In genomic region chr9:136829412-136829811, GRCh38 we compare ENCODE assay signal across 16 cellular contexts. TPM values are rescaled to one million over a fixed set of nuclear protein-coding genes. Genes with fewer than 3 reads are reported as not detected.
DNase-seq lines count a peak whose midpoint lies in the region; ATAC-seq and TF ChIP-seq lines count a peak whose summit lies in the region.
"Had no signal": no experiment of that assay in that cellular context is flagged by ENCODE, and none has a peak within 500 bp of the region (broad histone marks: within the 10 kb centered on the region; RNA-seq: fewer than 3 reads in every experiment).

No MANE protein-coding gene starts in this region.

- BruUV-seq in PC-9 (replicated peaks; lab: Mats Ljungman, UMichigan): TSS peak; percentile 7

- H2AFZ ChIP-seq in PC-9: no peak overlapping the region

- no peak overlapping the region for H3K4me3 Mint-ChIP-seq in natural killer cell treated with Interleukin-12 subunit alpha and Interleukin-12 subunit beta and Interleukin-15 and Interleukin-18, amount 100 ng/mL, for 72 hours
- no peak overlapping the region for H3K4me3 Mint-ChIP-seq in natural killer cell
- H3K4me3 Mint-ChIP-seq in endodermal cell: no peak overlapping the region
- no peak overlapping the region for H3K4me3 Mint-ChIP-seq in naive thymus-derived CD4-positive, alpha-beta T cell
- H3K4me3 Mint-ChIP-seq: CD4-positive, alpha-beta memory T cell had no signal

- H3K9me3 ChIP-seq in PC-9 (ENCODE audit: insufficient read depth, low read depth) (no peaks in the 10 kb centered on the region), endodermal cell (ENCODE audit: control insufficient read depth, low read length) (no peaks in the 10 kb centered on the region), aorta (ENCODE audit: control insufficient read depth, low read length) (no peaks in the 10 kb centered on the region), lower lobe of right lung (no peaks in the 10 kb centered on the region)
- no peaks in the 10 kb centered on the region for H3K9me3 ChIP-seq in naive thymus-derived CD4-positive, alpha-beta T cell (ENCODE audit: control insufficient read depth in 2 of 3, low read length in 3 of 3)
- H3K9me3 ChIP-seq: A549, BE2C had no signal

- POLR2A ChIA-PET in PC-9 (lab: Charles Lee; ENCODE audit: unreplicated experiment): no interaction called here
- POLR2A ChIA-PET in naive thymus-derived CD4-positive, alpha-beta T cell (lab: Charles Lee): no interaction called here

- H3K4me1 ChIP-seq in PC-9 (replicated peaks; ENCODE audit: insufficient read depth) (no peaks in the 10 kb centered on the region), endodermal cell (ENCODE audit: control insufficient read depth, insufficient read depth, low read length) (no peaks in the 10 kb centered on the region), aorta (ENCODE audit: control insufficient read depth in 1 of 2, insufficient read depth in 2 of 2, low read length in 2 of 2) (no peaks in the 10 kb centered on the region), lower lobe of right lung (no peaks in the 10 kb centered on the region)
- H3K4me1 ChIP-seq in naive thymus-derived CD4-positive, alpha-beta T cell (ENCODE audit: control insufficient read depth in 2 of 2, insufficient read depth in 2 of 2, low read length in 2 of 2): no peaks in the 10 kb centered on the region
- H3K4me1 ChIP-seq: A549, BE2C had no signal

- H3K36me3 Mint-ChIP-seq in natural killer cell treated with Interleukin-12 subunit alpha and Interleukin-12 subunit beta and Interleukin-15 and Interleukin-18, amount 100 ng/mL, for 72 hours: no peaks in the 10 kb centered on the region
- H3K36me3 Mint-ChIP-seq in natural killer cell (no peaks in the 10 kb centered on the region), endodermal cell (ENCODE audit: low read depth) (peaks cover 55% of the 10 kb centered on the region)
- peaks cover 0 to 11% (median 0%) of the 10 kb centered on the region in 5 donors for H3K36me3 Mint-ChIP-seq in naive thymus-derived CD4-positive, alpha-beta T cell

- no peaks in the 10 kb centered on the region for H3K36me3 ChIP-seq in PC-9 (ENCODE audit: low read depth)
- peaks cover 77% of the 10 kb centered on the region for H3K36me3 ChIP-seq in endodermal cell (ENCODE audit: control insufficient read depth, insufficient read depth, low read length)
- H3K36me3 ChIP-seq in aorta (ENCODE audit: control insufficient read depth in 1 of 2, insufficient read depth in 2 of 2, low read length in 1 of 2): peaks cover 0 to 3% of the 10 kb centered on the region in 2 donors
- peaks cover 0 to 77% (median 7%) of the 10 kb centered on the region in 3 experiments for H3K36me3 ChIP-seq in naive thymus-derived CD4-positive, alpha-beta T cell (ENCODE audit: control insufficient read depth in 2 of 3, insufficient read depth in 3 of 3, low read length in 3 of 3)
- peaks cover 83% of the 10 kb centered on the region for H3K36me3 ChIP-seq in lower lobe of right lung

- no peak overlapping the region for H3K9ac ChIP-seq in endodermal cell (ENCODE audit: extremely low read depth, low read length, poor library complexity, severe bottlenecking)

- no peak for ATAC-seq in natural killer cell treated with Interleukin-12 subunit alpha and Interleukin-12 subunit beta and Interleukin-15 and Interleukin-18, amount 100 ng/mL, for 72 hours
- ATAC-seq in natural killer cell: no peak
- ATAC-seq in aorta (ENCODE audit: low FRiP score): no peak
- ATAC-seq in naive thymus-derived CD4-positive, alpha-beta T cell: no peak
- no peak for ATAC-seq in GM21381 (IDR thresholded peaks at IDR 0.05; ENCODE audit: unreplicated experiment)
- no peak for ATAC-seq in lower lobe of right lung

- 0 out of 2 replicates have a peak, but pooled peaks cover 6% of the 10 kb centered on the region for H4K20me1 ChIP-seq in PC-9 (ENCODE audit: insufficient read depth)

- H3K79me2 ChIP-seq in PC-9 (ENCODE audit: low read depth): no peaks in the 10 kb centered on the region

- no peak overlapping the region for H3K4me2 ChIP-seq in PC-9
- H3K4me2 ChIP-seq: A549 had no signal

- no peak overlapping the region for H3K27ac Mint-ChIP-seq in natural killer cell treated with Interleukin-12 subunit alpha and Interleukin-12 subunit beta and Interleukin-15 and Interleukin-18, amount 100 ng/mL, for 72 hours
- H3K27ac Mint-ChIP-seq in natural killer cell (no peak overlapping the region), endodermal cell (no peak overlapping the region)
- H3K27ac Mint-ChIP-seq in naive thymus-derived CD4-positive, alpha-beta T cell: no peak overlapping the region
- H3K27ac Mint-ChIP-seq: CD4-positive, alpha-beta memory T cell had no signal

- intact Hi-C loops in natural killer cell (cut with micrococcal nuclease): no loop called here
- intact Hi-C loops in PC-9 (cut with micrococcal nuclease; ENCODE audit: unreplicated experiment): no loop called here
- intact Hi-C loops in aorta (cut with DNase I): no loop called here
- intact Hi-C loops in naive thymus-derived CD4-positive, alpha-beta T cell (cut with micrococcal nuclease): no loop called here
- intact Hi-C loops in lower lobe of right lung (cut with DNase I): no loop called here

- no peaks in the 10 kb centered on the region for H3K9me2 ChIP-seq in PC-9 (ENCODE audit: insufficient read depth)

- H3K4me3 ChIP-seq in PC-9 (no peak overlapping the region), endodermal cell (ENCODE audit: low read length) (no peak overlapping the region), aorta (ENCODE audit: low read length in 2 of 2) (no peak overlapping the region), lower lobe of right lung (no peak overlapping the region)
- H3K4me3 ChIP-seq in naive thymus-derived CD4-positive, alpha-beta T cell (ENCODE audit: low read length): no peak overlapping the region
- H3K4me3 ChIP-seq: A549 had no signal

- TF ChIP-seq CTCF in natural killer cell (IDR thresholded peaks at IDR 0.05) (no peak), PC-9 (conservative IDR thresholded peaks at IDR 0.05) (no peak), endodermal cell (conservative IDR thresholded peaks at IDR 0.05) (peak; percentile 40), lower lobe of right lung (IDR thresholded peaks at IDR 0.05) (no peak)

- DNase-seq in natural killer cell treated with Interleukin-12 subunit alpha and Interleukin-12 subunit beta and Interleukin-15 and Interleukin-18, amount 100 ng/mL, for 72 hours (ENCODE audit: low spot score): peak; percentile 42
- DNase-seq in natural killer cell: no peak
- peak in 1 of 2 experiments; percentile 20 for DNase-seq in PC-9
- DNase-seq in endodermal cell: no peak
- DNase-seq in aorta: peak; percentile 38 to 51
- DNase-seq in naive thymus-derived CD4-positive, alpha-beta T cell: no peak
- DNase-seq in lower lobe of right lung: no peak
- DNase-seq: BE2C, DMS153, DMS79 treated with DMSO at 0.1 percent for 48 hours, GDM1, HCEC 1CT had no signal

- H3K4me1 Mint-ChIP-seq in natural killer cell treated with Interleukin-12 subunit alpha and Interleukin-12 subunit beta and Interleukin-15 and Interleukin-18, amount 100 ng/mL, for 72 hours (ENCODE audit: low read depth in 2 of 2): no peaks in the 10 kb centered on the region
- no peaks in the 10 kb centered on the region for H3K4me1 Mint-ChIP-seq in natural killer cell
- H3K4me1 Mint-ChIP-seq in endodermal cell: no peaks in the 10 kb centered on the region
- H3K4me1 Mint-ChIP-seq in naive thymus-derived CD4-positive, alpha-beta T cell: no peaks in the 10 kb centered on the region
- H3K4me1 Mint-ChIP-seq: CD4-positive, alpha-beta memory T cell had no signal

- peaks cover 9% of the 10 kb centered on the region; the same call in 1 of the 2 replicates for H3F3A ChIP-seq in PC-9 (ENCODE audit: insufficient read depth, low read depth)

- no peaks in the 10 kb centered on the region for H3K9me3 Mint-ChIP-seq in natural killer cell treated with Interleukin-12 subunit alpha and Interleukin-12 subunit beta and Interleukin-15 and Interleukin-18, amount 100 ng/mL, for 72 hours
- H3K9me3 Mint-ChIP-seq in natural killer cell (no peaks in the 10 kb centered on the region), endodermal cell (no peaks in the 10 kb centered on the region)
- H3K9me3 Mint-ChIP-seq in naive thymus-derived CD4-positive, alpha-beta T cell: no peaks in the 10 kb centered on the region
- H3K9me3 Mint-ChIP-seq: CD4-positive, alpha-beta memory T cell had no signal

- CTCF ChIA-PET in PC-9 (lab: Charles Lee): no interaction called here
- CTCF ChIA-PET in naive thymus-derived CD4-positive, alpha-beta T cell (lab: Charles Lee): no interaction called here

- H3K27me3 ChIP-seq in PC-9 (ENCODE audit: insufficient read depth, low read depth): no peaks in the 10 kb centered on the region
- H3K27me3 ChIP-seq in endodermal cell (ENCODE audit: control insufficient read depth, insufficient read depth, low read length, poor library complexity, severe bottlenecking): no peaks in the 10 kb centered on the region
- no peaks in the 10 kb centered on the region for H3K27me3 ChIP-seq in aorta (ENCODE audit: control insufficient read depth in 1 of 2, insufficient read depth in 2 of 2, low read length in 1 of 2)
- no peaks in the 10 kb centered on the region for H3K27me3 ChIP-seq in naive thymus-derived CD4-positive, alpha-beta T cell (ENCODE audit: control insufficient read depth in 2 of 2, insufficient read depth in 2 of 2, low read length in 2 of 2)
- H3K27me3 ChIP-seq in lower lobe of right lung (ENCODE audit: low read depth): no peaks in the 10 kb centered on the region
- H3K27me3 ChIP-seq: BE2C had no signal

- H3K27ac ChIP-seq in PC-9 (no peak overlapping the region), endodermal cell (ENCODE audit: low read depth, low read length) (no peak overlapping the region), aorta (ENCODE audit: low read depth in 1 of 2, low read length in 2 of 2) (no peak overlapping the region), lower lobe of right lung (no peak overlapping the region)
- H3K27ac ChIP-seq in naive thymus-derived CD4-positive, alpha-beta T cell (ENCODE audit: low read depth, low read length): no peak overlapping the region
- H3K27ac ChIP-seq: A549, C4-2B had no signal

- no peaks in the 10 kb centered on the region for H3K27me3 Mint-ChIP-seq in natural killer cell treated with Interleukin-12 subunit alpha and Interleukin-12 subunit beta and Interleukin-15 and Interleukin-18, amount 100 ng/mL, for 72 hours
- H3K27me3 Mint-ChIP-seq in natural killer cell (ENCODE audit: low read depth in 2 of 2) (no peaks in the 10 kb centered on the region), endodermal cell (ENCODE audit: insufficient read depth) (no peaks in the 10 kb centered on the region)
- H3K27me3 Mint-ChIP-seq in naive thymus-derived CD4-positive, alpha-beta T cell: no peaks in the 10 kb centered on the region
- H3K27me3 Mint-ChIP-seq: CD4-positive, alpha-beta memory T cell had no signal

- 95 to 96% methylated on average over 7 to 14 of the region's 14 CpGs for WGBS in endodermal cell (ENCODE audit: insufficient coverage in 1 of 2, insufficient read length in 1 of 2), 2 experiments
- 90% methylated on average over 14 of the region's 14 CpGs for WGBS in aorta, 2 donors

RNA-seq across cellular contexts. Expression of gene AJM1, which starts 12.9 kb away (rescaled TPM):
- total RNA-seq in natural killer cell treated with Interleukin-12 subunit alpha and Interleukin-12 subunit beta and Interleukin-15 and Interleukin-18, amount 100 ng/mL, for 72 hours: 10 to 100 TPM in 1 of 2 donors, 1 to 10 TPM in 1; 7.8 to 11.2 TPM
- total RNA-seq in natural killer cell (10 to 100 TPM; 26.6 to 35.6 (median 31.5) TPM), PC-9 (2021) (5.3 and 5.9 TPM in 2 replicates), endodermal cell (1 to 10 TPM; 1.4 to 3.5 TPM), aorta (1 to 10 TPM; 6.1 to 6.2 TPM), lower lobe of right lung (3.5 TPM)
- 1.9 TPM for polyA plus RNA-seq in endodermal cell (2013, experiment 1 of 2)
- 1.7 TPM for polyA plus RNA-seq in endodermal cell (2013, experiment 2 of 2)
- polyA plus RNA-seq in aorta: 10 to 100 TPM in 1 of 2 donors, under 1 TPM in 1; 0.63 to 26.9 TPM
- 1 to 10 TPM in 3 of 5 experiments, under 1 TPM in 2; 0.81 to 7.5 (median 1.8) TPM for total RNA-seq in naive thymus-derived CD4-positive, alpha-beta T cell
- polyA plus RNA-seq in naive thymus-derived CD4-positive, alpha-beta T cell: under 1 TPM in 1 of 2 donors, not detected in 1; 0.04 TPM

RNA-seq across cellular contexts. Expression of gene PHPT1, which starts 19.8 kb away (rescaled TPM):
- total RNA-seq in natural killer cell treated with Interleukin-12 subunit alpha and Interleukin-12 subunit beta and Interleukin-15 and Interleukin-18, amount 100 ng/mL, for 72 hours: 100 to 1,000 TPM in 1 of 2 donors, 10 to 100 TPM in 1; 71.5 to 108 TPM
- total RNA-seq in natural killer cell (10 to 100 TPM; 63.5 to 69.8 (median 67.7) TPM), PC-9 (2021) (112 and 114 TPM in 2 replicates), endodermal cell (100 to 1,000 TPM; 107 to 122 TPM), aorta (10 to 100 TPM; 65.6 to 84.1 TPM), lower lobe of right lung (93.6 TPM)
- polyA plus RNA-seq in endodermal cell (2013, experiment 1 of 2): 171 TPM
- 174 TPM for polyA plus RNA-seq in endodermal cell (2013, experiment 2 of 2)
- 100 to 1,000 TPM; 129 to 165 TPM for polyA plus RNA-seq in aorta
- 100 to 1,000 TPM in 1 of 5 experiments, 10 to 100 TPM in 4; 17.7 to 167 (median 27.7) TPM for total RNA-seq in naive thymus-derived CD4-positive, alpha-beta T cell
- polyA plus RNA-seq in naive thymus-derived CD4-positive, alpha-beta T cell: 10 to 100 TPM; 57.0 to 75.7 TPM

RNA-seq across cellular contexts. Expression of gene RABL6, which starts 21.7 kb away (rescaled TPM):
- total RNA-seq in natural killer cell treated with Interleukin-12 subunit alpha and Interleukin-12 subunit beta and Interleukin-15 and Interleukin-18, amount 100 ng/mL, for 72 hours: 100 to 1,000 TPM in 1 of 2 donors, 10 to 100 TPM in 1; 74.1 to 151 TPM
- 10 to 100 TPM; 72.7 to 82.5 (median 75.9) TPM for total RNA-seq in natural killer cell
- 116 and 136 TPM in 2 replicates for total RNA-seq in PC-9 (2021)
- total RNA-seq in endodermal cell: 100 to 1,000 TPM; 159 to 206 TPM
- polyA plus RNA-seq in endodermal cell (2013, experiment 1 of 2): 128 TPM
- 116 TPM for polyA plus RNA-seq in endodermal cell (2013, experiment 2 of 2)
- total RNA-seq in aorta: 10 to 100 TPM; 47.2 to 52.0 TPM
- 10 to 100 TPM; 31.3 to 76.1 TPM for polyA plus RNA-seq in aorta
- total RNA-seq in naive thymus-derived CD4-positive, alpha-beta T cell: 100 to 1,000 TPM in 1 of 5 experiments, 10 to 100 TPM in 4; 59.6 to 100 (median 60.9) TPM
- 10 to 100 TPM in 1 of 2 donors, 1 to 10 TPM in 1; 9.4 to 17.4 TPM for polyA plus RNA-seq in naive thymus-derived CD4-positive, alpha-beta T cell
- 62.2 TPM for total RNA-seq in lower lobe of right lung

RNA-seq across cellular contexts. Expression of gene MAMDC4, which starts 22.7 kb away (rescaled TPM):
- 10 to 100 TPM; 16.0 to 17.2 TPM for total RNA-seq in natural killer cell treated with Interleukin-12 subunit alpha and Interleukin-12 subunit beta and Interleukin-15 and Interleukin-18, amount 100 ng/mL, for 72 hours
- total RNA-seq in natural killer cell: 1 to 10 TPM; 4.6 to 6.5 (median 5.8) TPM
- total RNA-seq in PC-9 (2021): 9.2 and 11.6 TPM in 2 replicates
- total RNA-seq in endodermal cell: 10 to 100 TPM in 1 of 2 donors, 1 to 10 TPM in 1; 6.8 to 15.4 TPM
- 11.5 TPM for polyA plus RNA-seq in endodermal cell (2013, experiment 1 of 2)
- polyA plus RNA-seq in endodermal cell (2013, experiment 2 of 2): 9.9 TPM
- total RNA-seq in aorta: 1 to 10 TPM; 2.4 to 5.0 TPM
- polyA plus RNA-seq in aorta: 10 to 100 TPM in 1 of 2 donors, 1 to 10 TPM in 1; 2.6 to 19.0 TPM
- total RNA-seq in naive thymus-derived CD4-positive, alpha-beta T cell: 10 to 100 TPM in 1 of 5 experiments, 1 to 10 TPM in 4; 3.7 to 27.7 (median 6.1) TPM
- under 1 TPM in 1 of 2 donors, not detected in 1; 0.22 TPM for polyA plus RNA-seq in naive thymus-derived CD4-positive, alpha-beta T cell
- 13.5 TPM for total RNA-seq in lower lobe of right lung
- polyA plus RNA-seq: CD4-positive, alpha-beta memory T cell had no signal

RNA-seq across cellular contexts. Expression of gene CCDC183, which starts 33.3 kb away (rescaled TPM):
- total RNA-seq in natural killer cell treated with Interleukin-12 subunit alpha and Interleukin-12 subunit beta and Interleukin-15 and Interleukin-18, amount 100 ng/mL, for 72 hours: under 1 TPM; 0.38 to 0.45 TPM
- total RNA-seq in natural killer cell: under 1 TPM; 0.56 to 0.75 (median 0.65) TPM
- total RNA-seq in PC-9 (2021): 3.6 and 5.3 TPM in 2 replicates
- total RNA-seq in endodermal cell: 10 to 100 TPM; 10.9 to 13.4 TPM
- polyA plus RNA-seq in endodermal cell (2013, experiment 1 of 2): 4.6 TPM
- 5.1 TPM for polyA plus RNA-seq in endodermal cell (2013, experiment 2 of 2)
- total RNA-seq in aorta: under 1 TPM; 0.45 to 0.58 TPM
- under 1 TPM; 0.46 to 0.50 TPM for polyA plus RNA-seq in aorta
- 1 to 10 TPM in 4 of 5 experiments, under 1 TPM in 1; 0.36 to 6.6 (median 3.0) TPM for total RNA-seq in naive thymus-derived CD4-positive, alpha-beta T cell
- polyA plus RNA-seq in naive thymus-derived CD4-positive, alpha-beta T cell: under 1 TPM; 0.35 to 0.62 TPM
- total RNA-seq in lower lobe of right lung: 3.7 TPM

Comparison
In these comparisons a context has a peak if more than half of its experiments do, and no peak if none do; other contexts are left out.
1. DNase-seq: peak in natural killer cell treated with Interleukin-12 subunit alpha and Interleukin-12 subunit beta and Interleukin-15 and Interleukin-18, amount 100 ng/mL, for 72 hours (single experiment) and aorta (2 of 2); none in natural killer cell (single experiment), endodermal cell (single experiment), naive thymus-derived CD4-positive, alpha-beta T cell (0 of 9) and lower lobe of right lung (single experiment).